Comparison of ENCODE assay signal across 19 cellular contexts in the genomic region with DNA sequence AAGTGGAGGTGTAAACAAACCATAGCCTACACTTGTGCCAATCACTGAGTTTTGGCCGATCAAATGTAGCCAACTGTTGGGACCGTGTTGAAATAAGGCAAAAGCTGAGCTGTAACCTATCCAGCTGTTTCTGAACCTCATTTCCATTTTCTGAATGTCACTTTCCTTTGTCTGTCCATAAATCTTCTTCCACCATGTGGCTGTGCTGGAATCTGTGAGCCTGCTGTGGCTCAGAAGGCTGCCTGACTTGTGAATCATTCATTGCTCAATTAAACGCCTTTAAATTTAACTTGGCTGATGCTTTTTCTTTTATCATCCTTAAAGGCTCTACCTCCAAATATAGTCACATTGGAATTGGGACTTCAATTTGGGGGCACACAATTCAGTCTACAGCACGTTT.
DNase-seq lines count a peak whose midpoint lies in the region; ATAC-seq and TF ChIP-seq lines count a peak whose summit lies in the region.
"Had no signal": no experiment of that assay in that cellular context is flagged by ENCODE, and none has a peak within 500 bp of the region (broad histone marks: within the 10 kb centered on the region; RNA-seq: fewer than 3 reads in every experiment).

No MANE protein-coding gene starts in this region.

- H3K4me1 Mint-ChIP-seq in endodermal cell: no peaks in the 10 kb centered on the region
- H3K4me1 Mint-ChIP-seq in effector memory CD8-positive, alpha-beta T cell (ENCODE audit: low read depth in 2 of 2): no peaks in the 10 kb centered on the region
- H3K4me1 Mint-ChIP-seq: activated naive CD4-positive, alpha-beta T cell treated with anti-CD3 and anti-CD28 coated beads, Interleukin-2, amount 10 ng/mL, durations not matched to agents 7 days and 5 days; T-cell had no signal

- POLR2A ChIA-PET in BJ (lab: Charles Lee): no interaction called here

- H3K27ac ChIP-seq in left lung (no peak overlapping the region), endodermal cell (ENCODE audit: low read depth, low read length) (no peak overlapping the region)
- H3K27ac ChIP-seq: brain microvascular endothelial cell, sigmoid colon had no signal

- H3K4me3 ChIP-seq in BJ (ENCODE audit: low read depth, low read length) (no peak overlapping the region), Loucy (ENCODE audit: low read length, poor library complexity, severe bottlenecking) (no peak overlapping the region), astrocyte of the spinal cord (ENCODE audit: low read depth, low read length) (no peak overlapping the region), left lung (no peak overlapping the region), endodermal cell (ENCODE audit: low read length) (no peak overlapping the region)
- H3K4me3 ChIP-seq: sigmoid colon had no signal

- no peaks in the 10 kb centered on the region for H4K20me1 ChIP-seq in Loucy (ENCODE audit: insufficient read depth, low read length, poor library complexity, severe bottlenecking)

- peak; percentile 10 for DNase-seq in BJ (ENCODE audit: low read depth)
- DNase-seq in astrocyte of the spinal cord (ENCODE audit: low read depth, low spot score): peak; percentile 57
- no peak for DNase-seq in left lung
- DNase-seq in endodermal cell: no peak
- no peak for DNase-seq in cortex of kidney (lab: John Stamatoyannopoulos, UW)
- DNase-seq in effector memory CD8-positive, alpha-beta T cell: no peak
- DNase-seq: activated CD4-positive, alpha-beta T cell treated with anti-CD3 and anti-CD28 coated beads, Interleukin-2, amount 50 U/mL, for 1 hour; activated naive CD4-positive, alpha-beta T cell treated with anti-CD3 and anti-CD28 coated beads, Interleukin-2, amount 10 ng/mL, durations not matched to agents 7 days and 5 days; brain microvascular endothelial cell; Karpas-422; midbrain; NCI-H146; NCI-H345; nucleus accumbens; sigmoid colon; stimulated activated CD4-positive, alpha-beta T cell treated with anti-CD3 and anti-CD28 coated beads, Interleukin-2, amount 100 ng/mL, for 48 hours; T-cell had no signal

- ATAC-seq in left lung (peak; percentile 25), GM18870 (IDR thresholded peaks at IDR 0.05; ENCODE audit: unreplicated experiment) (no peak)
- ATAC-seq in effector memory CD8-positive, alpha-beta T cell (replicated peaks): no peak
- ATAC-seq: T-cell had no signal

- H3K4me2 ChIP-seq in Loucy (ENCODE audit: low read depth, low read length, poor library complexity, severe bottlenecking): no peak overlapping the region

- no peaks in the 10 kb centered on the region for H3K27me3 Mint-ChIP-seq in endodermal cell (ENCODE audit: insufficient read depth)
- no peaks in the 10 kb centered on the region for H3K27me3 Mint-ChIP-seq in effector memory CD8-positive, alpha-beta T cell
- H3K27me3 Mint-ChIP-seq: activated naive CD4-positive, alpha-beta T cell treated with anti-CD3 and anti-CD28 coated beads, Interleukin-2, amount 10 ng/mL, durations not matched to agents 7 days and 5 days; T-cell had no signal

- WGBS in endodermal cell (ENCODE audit: insufficient coverage in 1 of 2, insufficient read length in 1 of 2), 2 experiments: 83 to 92% methylated on average over 4 of the region's 4 CpGs

- TF ChIP-seq CTCF in BJ (IDR thresholded peaks at IDR 0.05; ENCODE audit: insufficient read depth, low read depth, low read length) (no peak), Loucy (conservative IDR thresholded peaks at IDR 0.05; ENCODE audit: low read length) (no peak), astrocyte of the spinal cord (IDR thresholded peaks at IDR 0.05; ENCODE audit: low read depth, low read length) (no peak), left lung (IDR thresholded peaks at IDR 0.05) (no peak), endodermal cell (conservative IDR thresholded peaks at IDR 0.05) (no peak)

- 0 out of 2 replicates have a peak overlapping the region, but pooled peaks have one; percentile 28 for H2AFZ ChIP-seq in Loucy (ENCODE audit: low read length)

- H3F3A ChIP-seq in Loucy (ENCODE audit: low read depth): no peaks in the 10 kb centered on the region

- H3K9me3 Mint-ChIP-seq in endodermal cell: no peaks in the 10 kb centered on the region
- H3K9me3 Mint-ChIP-seq in effector memory CD8-positive, alpha-beta T cell: peaks cover 0 to 4% of the 10 kb centered on the region in 2 donors
- H3K9me3 Mint-ChIP-seq: activated naive CD4-positive, alpha-beta T cell treated with anti-CD3 and anti-CD28 coated beads, Interleukin-2, amount 10 ng/mL, durations not matched to agents 7 days and 5 days had no signal

- in situ Hi-C loops in astrocyte of the spinal cord (cut with HindIII; ENCODE audit: low sequenced_read_pairs): no loop called here

- intact Hi-C loops in left lung (cut with DNase I): no loop called here

- H3K36me3 Mint-ChIP-seq in endodermal cell (ENCODE audit: low read depth): no peaks in the 10 kb centered on the region
- no peaks in the 10 kb centered on the region for H3K36me3 Mint-ChIP-seq in effector memory CD8-positive, alpha-beta T cell (ENCODE audit: insufficient read depth)
- H3K36me3 Mint-ChIP-seq: activated naive CD4-positive, alpha-beta T cell treated with anti-CD3 and anti-CD28 coated beads, Interleukin-2, amount 10 ng/mL, durations not matched to agents 7 days and 5 days; T-cell had no signal

- H3K27me3 ChIP-seq in BJ (ENCODE audit: control insufficient read depth, insufficient read depth, low read length) (no peaks in the 10 kb centered on the region), Loucy (ENCODE audit: insufficient read depth, low read length, poor library complexity, severe bottlenecking) (no peaks in the 10 kb centered on the region), left lung (no peaks in the 10 kb centered on the region), endodermal cell (ENCODE audit: control insufficient read depth, insufficient read depth, low read length, poor library complexity, severe bottlenecking) (no peaks in the 10 kb centered on the region)
- H3K27me3 ChIP-seq: brain microvascular endothelial cell, sigmoid colon had no signal

- CTCF ChIA-PET in BJ (lab: Yijun Ruan, JAX): no interaction called here

- no peaks in the 10 kb centered on the region for H3K9me2 ChIP-seq in Loucy (replicated peaks; ENCODE audit: low read depth, low read length)

- no peak overlapping the region for H3K27ac Mint-ChIP-seq in endodermal cell
- H3K27ac Mint-ChIP-seq in effector memory CD8-positive, alpha-beta T cell: no peak overlapping the region
- H3K27ac Mint-ChIP-seq: activated naive CD4-positive, alpha-beta T cell treated with anti-CD3 and anti-CD28 coated beads, Interleukin-2, amount 10 ng/mL, durations not matched to agents 7 days and 5 days; T-cell had no signal

- H3K9ac ChIP-seq in Loucy (ENCODE audit: low read depth, low read length, poor library complexity, severe bottlenecking): no peak overlapping the region
- no peak overlapping the region for H3K9ac ChIP-seq in endodermal cell (ENCODE audit: extremely low read depth, low read length, poor library complexity, severe bottlenecking)

- H3K79me2 ChIP-seq in Loucy (ENCODE audit: insufficient read depth, low read length): no peaks in the 10 kb centered on the region

- no peaks in the 10 kb centered on the region for H3K36me3 ChIP-seq in BJ (ENCODE audit: control insufficient read depth, insufficient read depth, low read length)
- no peaks in the 10 kb centered on the region for H3K36me3 ChIP-seq in Loucy (ENCODE audit: insufficient read depth, low read length)
- no peaks in the 10 kb centered on the region for H3K36me3 ChIP-seq in left lung
- H3K36me3 ChIP-seq in endodermal cell (ENCODE audit: control insufficient read depth, insufficient read depth, low read length): no peaks in the 10 kb centered on the region
- H3K36me3 ChIP-seq: brain microvascular endothelial cell, sigmoid colon had no signal

- H3K4me1 ChIP-seq in Loucy (ENCODE audit: insufficient read depth, low read length, poor library complexity, severe bottlenecking): no peaks in the 10 kb centered on the region
- no peaks in the 10 kb centered on the region for H3K4me1 ChIP-seq in left lung
- H3K4me1 ChIP-seq in endodermal cell (ENCODE audit: control insufficient read depth, insufficient read depth, low read length): no peaks in the 10 kb centered on the region

- no peak overlapping the region for H3K4me3 Mint-ChIP-seq in endodermal cell
- no peak overlapping the region for H3K4me3 Mint-ChIP-seq in effector memory CD8-positive, alpha-beta T cell
- H3K4me3 Mint-ChIP-seq: activated naive CD4-positive, alpha-beta T cell treated with anti-CD3 and anti-CD28 coated beads, Interleukin-2, amount 10 ng/mL, durations not matched to agents 7 days and 5 days; T-cell had no signal

- H3K9me3 ChIP-seq in Loucy (ENCODE audit: insufficient read depth, low read depth, low read length) (no peaks in the 10 kb centered on the region), left lung (peaks cover 0 to 8% of the 10 kb centered on the region in 2 donors), endodermal cell (ENCODE audit: control insufficient read depth, low read length) (no peaks in the 10 kb centered on the region)
- H3K9me3 ChIP-seq: sigmoid colon had no signal

Comparison
In these comparisons a context has a peak if more than half of its experiments do, and no peak if none do; other contexts are left out.
1. DNase-seq: peak in BJ (single experiment) and astrocyte of the spinal cord (single experiment); none in left lung (0 of 2), endodermal cell (single experiment), cortex of kidney (single experiment) and effector memory CD8-positive, alpha-beta T cell (0 of 3).